ENCODE assay signal across 11 cellular contexts in genomic region chr17:49828325-49828724, GRCh38. TPM values are rescaled to one million over a fixed set of nuclear protein-coding genes. Genes with fewer than 3 reads are reported as not detected.
DNase-seq lines count a peak whose midpoint lies in the region; ATAC-seq, FAIRE-seq and TF ChIP-seq lines count a peak whose summit lies in the region.
"Not testable (repeated sequence)": the region's sequence is repeated elsewhere in the genome, so short reads cannot be mapped to it uniquely, and the experiment has no call there.
"Had no signal": no experiment of that assay in that cellular context is flagged by ENCODE, and none has a peak within 500 bp of the region (broad histone marks: within the 10 kb centered on the region; RNA-seq: fewer than 3 reads in every experiment).

No MANE protein-coding gene starts in this region.

- H3K27me3 Mint-ChIP-seq in HFFc6 (ENCODE audit: insufficient read depth); activated T-helper 2 cell treated with anti-CD3 and anti-CD28 coated beads, Interferon-gamma antibody, Interleukin-2, Interleukin-4, amounts not matched to agents 10 μg/mL and 5 μg/mL and 100 μg/mL, durations not matched to agents 14 hours and 24 hours and 36 hours (ENCODE audit: low read depth): not testable (repeated sequence)

- intact Hi-C loops in activated T-helper 2 cell treated with anti-CD3 and anti-CD28 coated beads, Interferon-gamma antibody, Interleukin-2, Interleukin-4, amounts not matched to agents 10 μg/mL and 5 μg/mL and 100 μg/mL, durations not matched to agents 14 hours and 24 hours and 36 hours (cut with micrococcal nuclease); lower lobe of right lung (cut with DNase I): not testable (repeated sequence)

- peaks cover 33% of the 10 kb centered on the region for H3K4me1 Mint-ChIP-seq in HFFc6 (ENCODE audit: low read depth)
- H3K4me1 Mint-ChIP-seq in activated T-helper 2 cell treated with anti-CD3 and anti-CD28 coated beads, Interferon-gamma antibody, Interleukin-2, Interleukin-4, amounts not matched to agents 10 μg/mL and 5 μg/mL and 100 μg/mL, durations not matched to agents 14 hours and 24 hours and 36 hours (ENCODE audit: low read depth); stimulated activated effector memory CD8-positive, alpha-beta T cell treated with anti-CD3 and anti-CD28 coated beads, Interleukin-12 subunit alpha, Interleukin-12 subunit beta, amount 100 ng/mL, for 72 hours: not testable (repeated sequence)

- H3K4me2 ChIP-seq in BLaER1 treated with 17β-estradiol and CSF1 and Interleukin-3, amounts not matched to agents 10 nM and 100 nM = peak overlapping the region in 10 of 11 experiments; percentile 16 to 72 (median 59); a peak in 19 of 22 replicates

- H3K36me3 Mint-ChIP-seq in HFFc6 (ENCODE audit: low read depth) = peaks cover 65% of the 10 kb centered on the region
- peaks cover 65% of the 10 kb centered on the region for H3K36me3 Mint-ChIP-seq in activated T-helper 2 cell treated with anti-CD3 and anti-CD28 coated beads, Interferon-gamma antibody, Interleukin-2, Interleukin-4, amounts not matched to agents 10 μg/mL and 5 μg/mL and 100 μg/mL, durations not matched to agents 14 hours and 24 hours and 36 hours (ENCODE audit: low read depth)
- H3K36me3 Mint-ChIP-seq in stimulated activated effector memory CD8-positive, alpha-beta T cell treated with anti-CD3 and anti-CD28 coated beads, Interleukin-12 subunit alpha, Interleukin-12 subunit beta, amount 100 ng/mL, for 72 hours = peaks cover 92% of the 10 kb centered on the region

- not testable (repeated sequence) for H3K27me3 ChIP-seq in BLaER1 treated with 17β-estradiol and CSF1 and Interleukin-3, amounts not matched to agents 10 nM and 100 nM; bronchial epithelial cell (ENCODE audit: control insufficient read depth, insufficient read depth, low read length); lower lobe of right lung (ENCODE audit: low read depth)

- FAIRE-seq in bronchial epithelial cell (lab: Jason Lieb, UNC) = peak; percentile 85

- DNase-seq in HFFc6 (peak; percentile 9), bronchial epithelial cell (ENCODE audit: low read depth) (peak; percentile 15), fibroblast of the aortic adventitia (ENCODE audit: low read depth) (peak; percentile 70)
- not testable (repeated sequence) for DNase-seq in activated T-helper 2 cell treated with anti-CD3 and anti-CD28 coated beads, Interferon-gamma antibody, Interleukin-2, Interleukin-4, amounts not matched to agents 10 μg/mL and 5 μg/mL and 100 μg/mL, durations not matched to agents 14 hours and 24 hours and 36 hours (ENCODE audit: low spot score); lower lobe of right lung; stimulated activated effector memory CD8-positive, alpha-beta T cell treated with anti-CD3 and anti-CD28 coated beads, Interleukin-12 subunit alpha, Interleukin-12 subunit beta, amount 100 ng/mL, for 72 hours (ENCODE audit: low spot score in 2 of 2)

- H3K4me3 Mint-ChIP-seq in HFFc6; activated T-helper 2 cell treated with anti-CD3 and anti-CD28 coated beads, Interferon-gamma antibody, Interleukin-2, Interleukin-4, amounts not matched to agents 10 μg/mL and 5 μg/mL and 100 μg/mL, durations not matched to agents 14 hours and 24 hours and 36 hours (ENCODE audit: low read depth); stimulated activated effector memory CD8-positive, alpha-beta T cell treated with anti-CD3 and anti-CD28 coated beads, Interleukin-12 subunit alpha, Interleukin-12 subunit beta, amount 100 ng/mL, for 72 hours: not testable (repeated sequence)

- TF ChIP-seq CTCF in HFFc6 (IDR thresholded peaks at IDR 0.05); bronchial epithelial cell (IDR thresholded peaks at IDR 0.05; ENCODE audit: insufficient read depth, low read length, severe bottlenecking); fibroblast of the aortic adventitia (IDR thresholded peaks at IDR 0.05; ENCODE audit: insufficient read depth, low read length); lower lobe of right lung (IDR thresholded peaks at IDR 0.05): not testable (repeated sequence)

- H3K9me3 Mint-ChIP-seq in HFFc6; activated T-helper 2 cell treated with anti-CD3 and anti-CD28 coated beads, Interferon-gamma antibody, Interleukin-2, Interleukin-4, amounts not matched to agents 10 μg/mL and 5 μg/mL and 100 μg/mL, durations not matched to agents 14 hours and 24 hours and 36 hours; stimulated activated effector memory CD8-positive, alpha-beta T cell treated with anti-CD3 and anti-CD28 coated beads, Interleukin-12 subunit alpha, Interleukin-12 subunit beta, amount 100 ng/mL, for 72 hours: not testable (repeated sequence)

- ATAC-seq in SK-N-SH treated with all-trans-retinoic acid at 6 μM for 48 hours (peak; percentile 72), lower lobe of right lung (peak; percentile 55 to 61)
- not testable (repeated sequence) for ATAC-seq in stimulated activated effector memory CD8-positive, alpha-beta T cell treated with anti-CD3 and anti-CD28 coated beads, Interleukin-12 subunit alpha, Interleukin-12 subunit beta, amount 100 ng/mL, for 72 hours

- peaks cover 74 to 100% (median 99%) of the 10 kb centered on the region in 11 experiments for H3K36me3 ChIP-seq in BLaER1 treated with 17β-estradiol and CSF1 and Interleukin-3, amounts not matched to agents 10 nM and 100 nM
- peaks cover 12% of the 10 kb centered on the region for H3K36me3 ChIP-seq in bronchial epithelial cell (ENCODE audit: control insufficient read depth, insufficient read depth, low read length)
- H3K36me3 ChIP-seq in lower lobe of right lung = peaks cover 76% of the 10 kb centered on the region

- H3K27ac ChIP-seq in BLaER1 treated with 17β-estradiol and CSF1 and Interleukin-3, amounts not matched to agents 10 nM and 100 nM = peak overlapping the region in 10 of 11 experiments; percentile 31 to 74 (median 57); a peak in 18 of 22 replicates
- peak overlapping the region; percentile 14 for H3K27ac ChIP-seq in lower lobe of right lung

- H3K4me3 ChIP-seq in BLaER1 treated with 17β-estradiol and CSF1 and Interleukin-3, amounts not matched to agents 10 nM and 100 nM; bronchial epithelial cell (ENCODE audit: low read depth, low read length); fibroblast of the aortic adventitia (ENCODE audit: low read depth, low read length); lower lobe of right lung: not testable (repeated sequence)

- peaks cover 28 to 99% (median 53%) of the 10 kb centered on the region in 10 experiments for H3K4me1 ChIP-seq in BLaER1 treated with 17β-estradiol and CSF1 and Interleukin-3, amounts not matched to agents 10 nM and 100 nM
- H3K4me1 ChIP-seq in lower lobe of right lung = not testable (repeated sequence)

- H4K20me1 ChIP-seq in BLaER1 treated with 17β-estradiol and CSF1 and Interleukin-3, amounts not matched to agents 10 nM and 100 nM = not testable (repeated sequence)

- peak overlapping the region; percentile 42; the same call in 1 of the 2 replicates for H3K27ac Mint-ChIP-seq in HFFc6
- peak overlapping the region; percentile 19 for H3K27ac Mint-ChIP-seq in activated T-helper 2 cell treated with anti-CD3 and anti-CD28 coated beads, Interferon-gamma antibody, Interleukin-2, Interleukin-4, amounts not matched to agents 10 μg/mL and 5 μg/mL and 100 μg/mL, durations not matched to agents 14 hours and 24 hours and 36 hours
- peak overlapping the region; percentile 56 for H3K27ac Mint-ChIP-seq in stimulated activated effector memory CD8-positive, alpha-beta T cell treated with anti-CD3 and anti-CD28 coated beads, Interleukin-12 subunit alpha, Interleukin-12 subunit beta, amount 100 ng/mL, for 72 hours

- not testable (repeated sequence) for H3K9me3 ChIP-seq in BLaER1 treated with 17β-estradiol and CSF1 and Interleukin-3, amounts not matched to agents 10 nM and 100 nM (replicated peaks in 1 of 11); lower lobe of right lung

- H3K9ac ChIP-seq in BLaER1 treated with 17β-estradiol and CSF1 and Interleukin-3, amounts not matched to agents 10 nM and 100 nM = 0 out of 22 replicates have a peak overlapping the region, but pooled peaks of 1 of the 11 experiments have one; percentile 11

RNA-seq across cellular contexts. Expression of gene TAC4, which starts 19.5 kb away (rescaled TPM):
- total RNA-seq in HFFc6 (2021; fragmentation: NEBNext Ultra II Directional; extraction: Animal tissue kit (Norgen Biotek cat#: 25700)) = not detected
- not detected in 2 replicates for total RNA-seq in activated T-helper 2 cell treated with anti-CD3 and anti-CD28 coated beads, Interferon-gamma antibody, Interleukin-2, Interleukin-4, amounts not matched to agents 10 μg/mL and 5 μg/mL and 100 μg/mL, durations not matched to agents 14 hours and 24 hours and 36 hours
- total RNA-seq in bronchial epithelial cell (not detected in 2 replicates), fibroblast of the aortic adventitia (ENCODE audit: low replicate concordance) (not detected in 2 replicates), lower lobe of right lung (not detected)
- total RNA-seq: H4, mucosa of gallbladder, Peyer's patch had no signal

RNA-seq across cellular contexts. Expression of gene KAT7, which starts 39.8 kb away (rescaled TPM):
- 10 to 100 TPM; 35.3 to 45.5 (median 36.5) TPM for total RNA-seq in HFFc6 (2021; fragmentation: NEBNext Ultra II Directional; extraction: Animal tissue kit (Norgen Biotek cat#: 25700))
- total RNA-seq in activated T-helper 2 cell treated with anti-CD3 and anti-CD28 coated beads, Interferon-gamma antibody, Interleukin-2, Interleukin-4, amounts not matched to agents 10 μg/mL and 5 μg/mL and 100 μg/mL, durations not matched to agents 14 hours and 24 hours and 36 hours = 62.1 and 65.0 TPM in 2 replicates
- 12.4 and 18.8 TPM in 2 replicates for total RNA-seq in bronchial epithelial cell
- 21.5 and 33.5 TPM in 2 replicates for total RNA-seq in fibroblast of the aortic adventitia (ENCODE audit: low replicate concordance)
- total RNA-seq in lower lobe of right lung = 56.7 TPM
